ENCODE assay signal across 11 cellular contexts in the genomic region with DNA sequence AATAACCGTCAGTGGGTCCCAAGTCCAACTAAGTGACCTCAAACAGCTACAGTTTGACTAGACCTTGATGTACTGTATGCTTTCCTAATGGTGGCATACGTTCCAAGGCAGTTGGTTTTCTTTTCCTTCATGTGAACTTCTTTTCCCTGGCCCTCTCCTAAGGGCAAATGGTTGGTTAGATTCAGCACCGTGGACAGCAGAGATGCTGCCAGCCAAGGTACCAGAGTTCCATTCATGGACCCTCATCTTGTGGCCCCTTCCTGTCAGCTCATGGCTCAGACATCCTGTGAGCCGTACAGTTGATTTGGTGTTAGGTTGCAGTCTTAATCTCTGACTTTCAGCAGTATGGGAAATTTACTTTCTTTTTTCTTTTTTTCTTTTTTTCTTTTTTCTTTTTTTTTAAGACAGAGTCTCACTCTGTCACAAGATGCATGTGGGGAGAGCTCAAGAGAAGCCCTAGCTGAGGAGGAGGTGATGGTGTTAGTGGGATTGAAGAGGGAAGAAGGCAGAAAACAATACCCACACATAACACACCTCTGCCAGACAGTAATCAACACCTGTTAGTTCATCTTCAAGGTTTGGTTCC.
DNase-seq lines count a peak whose midpoint lies in the region; ATAC-seq and TF ChIP-seq lines count a peak whose summit lies in the region.
"Had no signal": no experiment of that assay in that cellular context is flagged by ENCODE, and none has a peak within 500 bp of the region (broad histone marks: within the 10 kb centered on the region; RNA-seq: fewer than 3 reads in every experiment).

No MANE protein-coding gene starts in this region.

- no peaks in the 10 kb centered on the region for H3K27me3 Mint-ChIP-seq in WTC11 (ENCODE audit: low read depth)

- H3K27ac Mint-ChIP-seq in WTC11 = no peak overlapping the region
- H3K27ac Mint-ChIP-seq: memory B cell had no signal

- no peak for TF ChIP-seq CTCF in AG10803 (conservative IDR thresholded peaks at IDR 0.05; ENCODE audit: low read length)
- no peak for TF ChIP-seq CTCF in HFF-Myc (IDR thresholded peaks at IDR 0.05; ENCODE audit: low read depth, low read length, missing control alignments)
- TF ChIP-seq CTCF in WTC11 (IDR thresholded peaks at IDR 0.05) = no peak
- no peak for TF ChIP-seq CTCF in heart left ventricle (IDR thresholded peaks at IDR 0.05)

- H3K4me1 Mint-ChIP-seq in WTC11 = peaks cover 12% of the 10 kb centered on the region; the same call in 1 of the 2 replicates
- H3K4me1 Mint-ChIP-seq: memory B cell had no signal

- no peak overlapping the region for H3K27ac ChIP-seq in heart left ventricle

- H3K27me3 ChIP-seq in heart left ventricle = peaks cover 0 to 17% (median 0%) of the 10 kb centered on the region in 9 donors

- intact Hi-C loops in heart left ventricle (cut with DNase I) = no loop called here

- TF ChIP-seq POLR2A in GM18505 (IDR thresholded peaks at IDR 0.05; ENCODE audit: borderline replicate concordance, extremely low read depth, insufficient read depth, insufficient read length) (no peak), heart left ventricle (IDR thresholded peaks at IDR 0.05) (no peak)

- no peaks in the 10 kb centered on the region for H3K9me3 ChIP-seq in heart left ventricle

- no peaks in the 10 kb centered on the region for H3K36me3 ChIP-seq in heart left ventricle

- no peaks in the 10 kb centered on the region for H3K9me3 Mint-ChIP-seq in WTC11
- H3K9me3 Mint-ChIP-seq: memory B cell had no signal

- H3K4me1 ChIP-seq in heart left ventricle = no peaks in the 10 kb centered on the region

- DNase-seq in AG10803 (ENCODE audit: low read depth) = peak; percentile 11
- DNase-seq in HFF-Myc (ENCODE audit: extremely low read depth, low read depth) = peak; percentile 15
- DNase-seq in WTC11 (ENCODE audit: low spot score) = peak; percentile 58
- DNase-seq in iPS-NIHi11 (ENCODE audit: low spot score) = peak; percentile 84
- DNase-seq in mesenteric fat pad (ENCODE audit: low spot score) = no peak
- DNase-seq in activated T-cell treated with anti-CD3 and anti-CD28 coated beads for 4 hours = no peak
- no peak for DNase-seq in heart left ventricle
- DNase-seq: activated T-cell treated with anti-CD3 and anti-CD28 coated beads, Interleukin-2, amount 50 U/mL, for 1 hour; effector CD4-positive, alpha-beta T cell had no signal

- CTCF ChIA-PET in WTC11 (lab: Charles Lee) = interaction anchor here (0.6 to 1.2 kb wide), 4 partner anchors 34 to 1473 kb away, joined by 3 to 6 read pairs (median 4); no protein-coding TSS in a partner anchor

- no peak overlapping the region for H3K4me3 Mint-ChIP-seq in WTC11
- H3K4me3 Mint-ChIP-seq: memory B cell had no signal

- no peaks in the 10 kb centered on the region for H3K36me3 Mint-ChIP-seq in WTC11
- H3K36me3 Mint-ChIP-seq: memory B cell had no signal

- POLR2A ChIA-PET in WTC11 (lab: Charles Lee) = interaction anchor here (0.7 kb wide), 1 partner anchor 11 kb away, joined by 3 read pairs; no protein-coding TSS in a partner anchor

- H3K4me3 ChIP-seq in AG10803 (ENCODE audit: low read length) (no peak overlapping the region), HFF-Myc (replicated peaks; ENCODE audit: low read depth, low read length) (no peak overlapping the region), heart left ventricle (no peak overlapping the region)

- ATAC-seq in WTC11 = peak; percentile 71
- ATAC-seq in GM18505 (IDR thresholded peaks at IDR 0.05; ENCODE audit: unreplicated experiment) = no peak
- no peak for ATAC-seq in heart left ventricle

- WGBS in heart left ventricle, 4 donors = 23 to 30% (median 29%) methylated on average over 4 of the region's 4 CpGs

TF ChIP-seq in WTC11, 78 proteins besides CTCF, POLR2A, EP300 and RAD21 (continues in another document):
- TF ChIP-seq SMAD3 (CRISPR knock-in tag; IDR thresholded peaks at IDR 0.05; ENCODE audit: borderline replicate concordance) (0 out of 2 replicates have a peak, but pooled peaks have one; percentile 51), NR3C1 (CRISPR knock-in tag; conservative IDR thresholded peaks at IDR 0.05; ENCODE audit: low read depth) (no peak), CBFB (CRISPR knock-in tag; IDR thresholded peaks at IDR 0.05; ENCODE audit: low read depth) (no peak), ZNF219 (CRISPR knock-in tag; IDR thresholded peaks at IDR 0.05; ENCODE audit: borderline replicate concordance) (no peak), JUN (CRISPR knock-in tag; IDR thresholded peaks at IDR 0.05) (peak; percentile 90; the same call in 1 of the 2 replicates), USF1 (CRISPR knock-in tag; IDR thresholded peaks at IDR 0.05) (peak; percentile 55; the same call in 1 of the 2 replicates), ZNF671 (CRISPR knock-in tag; IDR thresholded peaks at IDR 0.05) (no peak), ZSCAN18 (CRISPR knock-in tag; IDR thresholded peaks at IDR 0.05) (no peak), FOXJ3 (CRISPR knock-in tag; IDR thresholded peaks at IDR 0.05; ENCODE audit: borderline replicate concordance) (no peak), ZNF263 (CRISPR knock-in tag; IDR thresholded peaks at IDR 0.05; ENCODE audit: low read depth) (no peak), OVOL2 (CRISPR knock-in tag; IDR thresholded peaks at IDR 0.05; ENCODE audit: borderline replicate concordance) (no peak), GTF2I (CRISPR knock-in tag; conservative IDR thresholded peaks at IDR 0.05) (no peak)
- TF ChIP-seq, protein P1, sequence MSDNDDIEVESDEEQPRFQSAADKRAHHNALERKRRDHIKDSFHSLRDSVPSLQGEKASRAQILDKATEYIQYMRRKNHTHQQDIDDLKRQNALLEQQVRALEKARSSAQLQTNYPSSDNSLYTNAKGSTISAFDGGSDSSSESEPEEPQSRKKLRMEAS (CRISPR knock-in tag; IDR thresholded peaks at IDR 0.05) = no peak; the same call in 1 of the 2 replicates
- TF ChIP-seq, protein P2, sequence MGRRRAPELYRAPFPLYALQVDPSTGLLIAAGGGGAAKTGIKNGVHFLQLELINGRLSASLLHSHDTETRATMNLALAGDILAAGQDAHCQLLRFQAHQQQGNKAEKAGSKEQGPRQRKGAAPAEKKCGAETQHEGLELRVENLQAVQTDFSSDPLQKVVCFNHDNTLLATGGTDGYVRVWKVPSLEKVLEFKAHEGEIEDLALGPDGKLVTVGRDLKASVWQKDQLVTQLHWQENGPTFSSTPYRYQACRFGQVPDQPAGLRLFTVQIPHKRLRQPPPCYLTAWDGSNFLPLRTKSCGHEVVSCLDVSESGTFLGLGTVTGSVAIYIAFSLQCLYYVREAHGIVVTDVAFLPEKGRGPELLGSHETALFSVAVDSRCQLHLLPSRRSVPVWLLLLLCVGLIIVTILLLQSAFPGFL (CRISPR knock-in tag; IDR thresholded peaks at IDR 0.05; ENCODE audit: borderline replicate concordance) = no peak
- TF ChIP-seq, protein P3, sequence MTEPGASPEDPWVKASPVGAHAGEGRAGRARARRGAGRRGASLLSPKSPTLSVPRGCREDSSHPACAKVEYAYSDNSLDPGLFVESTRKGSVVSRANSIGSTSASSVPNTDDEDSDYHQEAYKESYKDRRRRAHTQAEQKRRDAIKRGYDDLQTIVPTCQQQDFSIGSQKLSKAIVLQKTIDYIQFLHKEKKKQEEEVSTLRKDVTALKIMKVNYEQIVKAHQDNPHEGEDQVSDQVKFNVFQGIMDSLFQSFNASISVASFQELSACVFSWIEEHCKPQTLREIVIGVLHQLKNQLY (CRISPR knock-in tag; IDR thresholded peaks at IDR 0.05) = no peak
- TF ChIP-seq, protein P4, sequence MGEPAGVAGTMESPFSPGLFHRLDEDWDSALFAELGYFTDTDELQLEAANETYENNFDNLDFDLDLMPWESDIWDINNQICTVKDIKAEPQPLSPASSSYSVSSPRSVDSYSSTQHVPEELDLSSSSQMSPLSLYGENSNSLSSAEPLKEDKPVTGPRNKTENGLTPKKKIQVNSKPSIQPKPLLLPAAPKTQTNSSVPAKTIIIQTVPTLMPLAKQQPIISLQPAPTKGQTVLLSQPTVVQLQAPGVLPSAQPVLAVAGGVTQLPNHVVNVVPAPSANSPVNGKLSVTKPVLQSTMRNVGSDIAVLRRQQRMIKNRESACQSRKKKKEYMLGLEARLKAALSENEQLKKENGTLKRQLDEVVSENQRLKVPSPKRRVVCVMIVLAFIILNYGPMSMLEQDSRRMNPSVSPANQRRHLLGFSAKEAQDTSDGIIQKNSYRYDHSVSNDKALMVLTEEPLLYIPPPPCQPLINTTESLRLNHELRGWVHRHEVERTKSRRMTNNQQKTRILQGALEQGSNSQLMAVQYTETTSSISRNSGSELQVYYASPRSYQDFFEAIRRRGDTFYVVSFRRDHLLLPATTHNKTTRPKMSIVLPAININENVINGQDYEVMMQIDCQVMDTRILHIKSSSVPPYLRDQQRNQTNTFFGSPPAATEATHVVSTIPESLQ (CRISPR knock-in tag; IDR thresholded peaks at IDR 0.05) = no peak

Comparison
In these comparisons a context has a peak if more than half of its experiments do, and no peak if none do; other contexts are left out.
1. DNase-seq: peak in AG10803 (single experiment), HFF-Myc (single experiment), WTC11 (single experiment) and iPS-NIHi11 (single experiment); none in mesenteric fat pad (single experiment), activated T-cell treated with anti-CD3 and anti-CD28 coated beads for 4 hours (single experiment) and heart left ventricle (0 of 5).